Comparison of ENCODE assay signal across 7 cellular contexts in the genomic region with DNA sequence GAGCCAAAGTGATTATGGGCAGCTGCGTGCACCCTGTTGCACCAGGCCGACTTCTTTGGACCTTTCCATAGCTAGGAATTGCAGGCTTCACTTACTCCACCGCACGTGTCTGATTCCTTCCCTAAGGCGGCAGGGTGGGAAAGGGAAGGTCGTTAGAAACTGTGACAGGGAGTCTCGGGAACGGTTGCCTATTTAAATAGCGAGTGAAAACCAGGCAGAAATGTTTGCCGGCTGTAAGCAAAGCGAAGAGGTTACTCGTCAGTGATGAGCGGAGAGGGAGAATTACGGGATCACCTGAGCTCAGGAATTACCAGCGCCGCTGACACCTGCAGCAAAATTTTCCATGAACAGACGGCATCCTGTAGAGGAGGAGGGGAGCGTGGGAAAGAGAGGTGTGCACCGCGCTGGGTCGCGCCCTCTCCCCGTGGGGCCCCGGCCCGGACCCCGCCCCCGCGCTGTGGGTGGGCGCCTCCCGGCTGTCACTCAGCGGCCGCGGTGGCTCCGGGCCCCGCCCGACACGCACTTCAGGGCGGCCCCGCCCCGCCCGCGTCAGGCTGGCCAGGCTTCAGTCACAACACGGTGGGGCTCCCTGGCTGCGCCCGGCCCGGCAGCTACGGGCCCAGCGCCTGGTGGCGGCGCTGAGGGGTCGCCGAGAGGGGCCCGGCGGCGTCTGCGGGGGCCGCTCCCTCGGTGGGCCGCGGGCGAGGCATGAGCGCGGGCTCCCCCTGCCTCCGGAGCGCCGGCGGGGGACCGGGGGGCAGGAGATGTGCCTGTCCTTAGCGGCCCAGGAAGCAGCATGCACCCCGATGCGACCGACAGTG.
A peak's percentile ranks its signal among the peaks of the same experiment; 100 is the strongest.
DNase-seq lines count a peak whose midpoint lies in the region; ATAC-seq lines count a peak whose summit lies in the region.

A gene (plus strand): TSS at position 568 of the 821 bp plus-strand sequence. CDS start 229 bp downstream, at position 797.

- peak; percentile 51 for DNase-seq in NCI-H1694 treated with DMSO at 0.1 percent for 48 hours (lab: John Stamatoyannopoulos, UW)
- peak; percentile 62 to 76 (median 71) for DNase-seq in activated CD4-positive, CD25-positive, alpha-beta regulatory T cell (lab: John Stamatoyannopoulos, UW)
- peak; percentile 84 for DNase-seq in central memory CD4-positive, alpha-beta T cell
- DNase-seq in iris pigment epithelial cell (ENCODE audit: low read depth) = peak; percentile 78
- DNase-seq in stimulated activated CD4-positive, alpha-beta T cell treated with anti-CD3 and anti-CD28 coated beads, Interleukin-12 subunit alpha, Interleukin-12 subunit beta, amount 100 ng/mL, for 4 hours = peak; percentile 88

- ATAC-seq in GM18508 (IDR thresholded peaks at IDR 0.05; ENCODE audit: insufficient read depth, unreplicated experiment) (peak; percentile 32), HG02798 (IDR thresholded peaks at IDR 0.05; ENCODE audit: poor library complexity, unreplicated experiment) (peak; percentile 85)

Comparison
In these comparisons a context has a peak if more than half of its experiments do, and no peak if none do; other contexts are left out.
1. Peak in every context shown above with its lines: DNase-seq and ATAC-seq.